In genomic region chr11:74853223-74853622, GRCh38 we compare ENCODE assay signal across 7 cellular contexts.
"Had no signal": no experiment of that assay in that cellular context is flagged by ENCODE, and none has a peak within 500 bp of the region (broad histone marks: within the 10 kb centered on the region; RNA-seq: fewer than 3 reads in every experiment).

No MANE protein-coding gene starts in this region.

- H3K27me3 Mint-ChIP-seq: IgD-negative memory B cell had no signal

- H3K27ac Mint-ChIP-seq: GM23338, H9, IgD-negative memory B cell had no signal

- H3K4me3 Mint-ChIP-seq: GM23338, H9, IgD-negative memory B cell had no signal

- H3K9me3 Mint-ChIP-seq: GM23338, H9 had no signal

- DNase-seq: H9, HCEC 1CT, KG1 had no signal

- H3K4me1 Mint-ChIP-seq: IgD-negative memory B cell had no signal

- H3K27ac ChIP-seq: HL-60 had no signal

- H3K4me3 ChIP-seq: GM23338 had no signal

- ATAC-seq: GM23338, HepG2 had no signal
